In genomic region chr17:17847726-17848125, GRCh38 we compare ENCODE assay signal across 18 cellular contexts. TPM values are rescaled to one million over a fixed set of nuclear protein-coding genes. Genes with fewer than 3 reads are reported as not detected.
DNase-seq lines count a peak whose midpoint lies in the region; ATAC-seq and TF ChIP-seq lines count a peak whose summit lies in the region.
"Had no signal": no experiment of that assay in that cellular context is flagged by ENCODE, and none has a peak within 500 bp of the region (broad histone marks: within the 10 kb centered on the region; RNA-seq: fewer than 3 reads in every experiment).

No MANE protein-coding gene starts in this region.

- TF ChIP-seq POLR2A in breast epithelium (IDR thresholded peaks at IDR 0.05) (no peak), uterus (IDR thresholded peaks at IDR 0.05) (no peak)

- H3K27ac Mint-ChIP-seq in activated T-helper 2 cell treated with anti-CD3 and anti-CD28 coated beads, Interferon-gamma antibody, Interleukin-2, Interleukin-4, amounts not matched to agents 10 μg/mL and 5 μg/mL and 100 μg/mL, durations not matched to agents 14 hours and 24 hours and 36 hours = peak overlapping the region; percentile 60
- peak overlapping the region; percentile 81 to 99 (median 96) for H3K27ac Mint-ChIP-seq in naive thymus-derived CD8-positive, alpha-beta T cell

- H3K27ac ChIP-seq in breast epithelium = peak overlapping the region; percentile 15 to 84
- H3K27ac ChIP-seq in mammary epithelial cell (ENCODE audit: insufficient read depth, low read depth, low read length) = no peak overlapping the region
- peak overlapping the region; percentile 44 to 73 for H3K27ac ChIP-seq in uterus
- H3K27ac ChIP-seq: body of pancreas, PC-9, SJSA1 had no signal

- H3K9me3 ChIP-seq in breast epithelium (no peaks in the 10 kb centered on the region), mammary epithelial cell (replicated peaks; ENCODE audit: insufficient read depth, low read length) (no peaks in the 10 kb centered on the region), uterus (no peaks in the 10 kb centered on the region)
- H3K9me3 ChIP-seq: body of pancreas, SJSA1 had no signal

- no peaks in the 10 kb centered on the region for H3K9me3 Mint-ChIP-seq in activated T-helper 2 cell treated with anti-CD3 and anti-CD28 coated beads, Interferon-gamma antibody, Interleukin-2, Interleukin-4, amounts not matched to agents 10 μg/mL and 5 μg/mL and 100 μg/mL, durations not matched to agents 14 hours and 24 hours and 36 hours
- H3K9me3 Mint-ChIP-seq in naive thymus-derived CD8-positive, alpha-beta T cell = no peaks in the 10 kb centered on the region
- H3K9me3 Mint-ChIP-seq: CD8-positive, alpha-beta memory T cell had no signal

- dilution Hi-C loops in mammary epithelial cell (cut with HindIII; ENCODE audit: low sequenced_read_pairs) = no loop called here

- no TSS peak for BruUV-seq in mammary epithelial cell (replicated peaks; lab: Mats Ljungman, UMichigan)

- H3K79me2 ChIP-seq in mammary epithelial cell (ENCODE audit: insufficient read depth, low read length) = no peaks in the 10 kb centered on the region

- TF ChIP-seq CTCF in breast epithelium (IDR thresholded peaks at IDR 0.05) (no peak), mammary epithelial cell (conservative IDR thresholded peaks at IDR 0.05 in 1 of 2, IDR thresholded peaks at IDR 0.05 in 1 of 2; ENCODE audit: extremely low read depth in 1 of 2, insufficient read depth in 1 of 2, low read depth in 1 of 2, low read length in 2 of 2) (no peak), uterus (IDR thresholded peaks at IDR 0.05) (no peak)

- no peak for ATAC-seq in naive thymus-derived CD8-positive, alpha-beta T cell
- no peak for ATAC-seq in HG02938 (IDR thresholded peaks at IDR 0.05; ENCODE audit: unreplicated experiment)
- ATAC-seq: activated CD4-positive, CD25-positive, alpha-beta regulatory T cell treated with anti-CD3 and anti-CD28 coated beads, Interleukin-2, amount 50 U/mL, for 24 hours; body of pancreas had no signal

- no peaks in the 10 kb centered on the region for H3K27me3 Mint-ChIP-seq in activated T-helper 2 cell treated with anti-CD3 and anti-CD28 coated beads, Interferon-gamma antibody, Interleukin-2, Interleukin-4, amounts not matched to agents 10 μg/mL and 5 μg/mL and 100 μg/mL, durations not matched to agents 14 hours and 24 hours and 36 hours (ENCODE audit: low read depth)
- no peaks in the 10 kb centered on the region for H3K27me3 Mint-ChIP-seq in naive thymus-derived CD8-positive, alpha-beta T cell
- H3K27me3 Mint-ChIP-seq: CD8-positive, alpha-beta memory T cell had no signal

- H3K27me3 ChIP-seq in breast epithelium (no peaks in the 10 kb centered on the region), mammary epithelial cell (ENCODE audit: insufficient read depth, low read length) (no peaks in the 10 kb centered on the region), uterus (no peaks in the 10 kb centered on the region)
- H3K27me3 ChIP-seq: body of pancreas, SJSA1 had no signal

- no peak overlapping the region for H3K4me3 ChIP-seq in breast epithelium
- H3K4me3 ChIP-seq in mammary epithelial cell (replicated peaks in 1 of 3; ENCODE audit: insufficient read depth in 1 of 3, low read depth in 2 of 3, low read length in 3 of 3) = no peak overlapping the region
- H3K4me3 ChIP-seq in uterus = no peak overlapping the region
- H3K4me3 ChIP-seq: body of pancreas, coronary artery, PC-9, SJSA1 had no signal

- no peak for DNase-seq in breast epithelium (ENCODE audit: low spot score in 2 of 2)
- DNase-seq in mammary epithelial cell = no peak
- no peak for DNase-seq in activated T-helper 2 cell treated with anti-CD3 and anti-CD28 coated beads, Interferon-gamma antibody, Interleukin-2, Interleukin-4, amounts not matched to agents 10 μg/mL and 5 μg/mL and 100 μg/mL, durations not matched to agents 14 hours and 24 hours and 36 hours (ENCODE audit: low spot score)
- DNase-seq in naive thymus-derived CD8-positive, alpha-beta T cell = no peak
- no peak for DNase-seq in uterus
- DNase-seq in SHP77 (lab: John Stamatoyannopoulos, UW) = no peak
- no peak for DNase-seq in superior temporal gyrus (ENCODE audit: extremely low spot score)
- DNase-seq: body of pancreas; CD8-positive, alpha-beta memory T cell; DMS53; NCI-H1436 treated with DMSO at 0.1 percent for 48 hours; NCI-H82; PC-9; T1000 had no signal

- no peak overlapping the region for H3K9ac ChIP-seq in mammary epithelial cell (ENCODE audit: insufficient read depth, low read length)

- H3K4me1 ChIP-seq in breast epithelium (peaks cover 19 to 22% of the 10 kb centered on the region in 2 donors), mammary epithelial cell (ENCODE audit: insufficient read depth, low read length) (peaks cover 10% of the 10 kb centered on the region), uterus (peaks cover 0 to 7% of the 10 kb centered on the region in 2 donors)
- H3K4me1 ChIP-seq: SJSA1 had no signal

- H3K36me3 ChIP-seq in breast epithelium (no peaks in the 10 kb centered on the region), mammary epithelial cell (ENCODE audit: insufficient read depth, low read length) (no peaks in the 10 kb centered on the region), uterus (no peaks in the 10 kb centered on the region)

- POLR2A ChIA-PET in naive thymus-derived CD8-positive, alpha-beta T cell (lab: Charles Lee) = interaction anchor here (1.2 to 10.0 kb wide), 4 partner anchors 11 to 55 kb away, joined by 3 to 152 read pairs (median 13); partner anchors contain the start of gene SREBF1

- 100% methylated on average over 3 of the region's 5 CpGs for WGBS in mammary epithelial cell (ENCODE audit: low coverage, missing lambda C conversion rate)

- intact Hi-C loops in breast epithelium (cut with DNase I; ENCODE audit: low total_unique reads) = no loop called here
- intact Hi-C loops in mammary epithelial cell (cut with micrococcal nuclease) = no loop called here
- intact Hi-C loops in activated T-helper 2 cell treated with anti-CD3 and anti-CD28 coated beads, Interferon-gamma antibody, Interleukin-2, Interleukin-4, amounts not matched to agents 10 μg/mL and 5 μg/mL and 100 μg/mL, durations not matched to agents 14 hours and 24 hours and 36 hours (cut with micrococcal nuclease) = no loop called here
- intact Hi-C loops in uterus (cut with DNase I; ENCODE audit: low total_unique reads) = no loop called here

- H2AFZ ChIP-seq in mammary epithelial cell (ENCODE audit: low read depth, low read length) = no peak overlapping the region
- H2AFZ ChIP-seq: PC-9 had no signal

- no peaks in the 10 kb centered on the region for H4K20me1 ChIP-seq in mammary epithelial cell (ENCODE audit: insufficient read depth, low read length)

- in situ Hi-C loops in mammary epithelial cell (cut with MboI; ENCODE audit: low sequenced_read_pairs in 2 of 2) = no loop called here

- no peak overlapping the region for H3K4me2 ChIP-seq in mammary epithelial cell (ENCODE audit: insufficient read depth, low read depth, low read length)
- H3K4me2 ChIP-seq: PC-9 had no signal

- CTCF ChIA-PET in mammary epithelial cell (lab: Charles Lee; ENCODE audit: low non-redundant PET) = no interaction called here

- peaks cover 14% of the 10 kb centered on the region for H3K36me3 Mint-ChIP-seq in activated T-helper 2 cell treated with anti-CD3 and anti-CD28 coated beads, Interferon-gamma antibody, Interleukin-2, Interleukin-4, amounts not matched to agents 10 μg/mL and 5 μg/mL and 100 μg/mL, durations not matched to agents 14 hours and 24 hours and 36 hours (ENCODE audit: low read depth)
- H3K36me3 Mint-ChIP-seq in naive thymus-derived CD8-positive, alpha-beta T cell = no peaks in the 10 kb centered on the region

- peaks cover 46% of the 10 kb centered on the region for H3K4me1 Mint-ChIP-seq in activated T-helper 2 cell treated with anti-CD3 and anti-CD28 coated beads, Interferon-gamma antibody, Interleukin-2, Interleukin-4, amounts not matched to agents 10 μg/mL and 5 μg/mL and 100 μg/mL, durations not matched to agents 14 hours and 24 hours and 36 hours (ENCODE audit: low read depth)
- H3K4me1 Mint-ChIP-seq in naive thymus-derived CD8-positive, alpha-beta T cell = peaks cover 47 to 71% (median 64%) of the 10 kb centered on the region in 4 donors

- no peak overlapping the region for H3K4me3 Mint-ChIP-seq in activated T-helper 2 cell treated with anti-CD3 and anti-CD28 coated beads, Interferon-gamma antibody, Interleukin-2, Interleukin-4, amounts not matched to agents 10 μg/mL and 5 μg/mL and 100 μg/mL, durations not matched to agents 14 hours and 24 hours and 36 hours (ENCODE audit: low read depth)
- peak overlapping the region in 8 of 10 donors; percentile 38 to 84 (median 60) for H3K4me3 Mint-ChIP-seq in naive thymus-derived CD8-positive, alpha-beta T cell

RNA-seq across cellular contexts. Expression of gene SREBF1, which starts 10.9 kb away (rescaled TPM):
- total RNA-seq in breast epithelium = 100 to 1,000 TPM in 1 of 3 donors, 10 to 100 TPM in 2; 39.0 to 119 (median 81.3) TPM
- total RNA-seq in mammary epithelial cell = 100 to 1,000 TPM; 109 to 173 TPM
- 71.5 TPM for polyA plus RNA-seq in mammary epithelial cell
- 152 TPM for polyA minus RNA-seq in mammary epithelial cell
- 166 and 175 TPM in 2 replicates for total RNA-seq in activated T-helper 2 cell treated with anti-CD3 and anti-CD28 coated beads, Interferon-gamma antibody, Interleukin-2, Interleukin-4, amounts not matched to agents 10 μg/mL and 5 μg/mL and 100 μg/mL, durations not matched to agents 14 hours and 24 hours and 36 hours
- 10 to 100 TPM; 40.6 to 43.8 TPM for total RNA-seq in naive thymus-derived CD8-positive, alpha-beta T cell
- 10 to 100 TPM; 16.3 to 57.0 (median 44.8) TPM for polyA plus RNA-seq in naive thymus-derived CD8-positive, alpha-beta T cell
- 10 to 100 TPM; 24.8 to 94.6 (median 31.5) TPM for total RNA-seq in uterus
